28 cellular contexts compared by ENCODE assay signal in genomic region chr2:148754864-148755263, GRCh38.
"Had no signal": no experiment of that assay in that cellular context is flagged by ENCODE, and none has a peak within 500 bp of the region (broad histone marks: within the 10 kb centered on the region; RNA-seq: fewer than 3 reads in every experiment).

No MANE protein-coding gene starts in this region.

- H3K4me1 ChIP-seq: body of pancreas, esophagus muscularis mucosa had no signal

- DNase-seq: activated B cell treated with CpG ODN at 0.5 μM for 24 hours; activated CD4-positive, alpha-beta T cell treated with anti-CD3 and anti-CD28 coated beads for 48 hours; activated CD4-positive, alpha-beta T cell treated with anti-CD3 and anti-CD28 coated beads, Interleukin-2, amount 50 U/mL, for 1 hour; activated CD4-positive, alpha-beta T cell treated with anti-CD3 and anti-CD28 coated beads, Interleukin-2, amount 50 U/mL, for 48 hours; activated CD8-positive, alpha-beta memory T cell treated with anti-CD3 and anti-CD28 coated beads for 24 hours; activated CD8-positive, alpha-beta T cell treated with anti-CD3 and anti-CD28 coated beads for 36 hours; activated naive CD4-positive, alpha-beta T cell treated with anti-CD3 and anti-CD28 coated beads for 36 hours; activated naive CD8-positive, alpha-beta T cell treated with anti-CD3 and anti-CD28 coated beads for 36 hours; activated naive CD8-positive, alpha-beta T cell treated with anti-CD3 and anti-CD28 coated beads, Interleukin-2, amount 50 U/mL, for 24 hours; activated T-cell treated with anti-CD3 and anti-CD28 coated beads, Interleukin-2, amount 50 U/mL, for 48 hours; adrenal gland; amygdala; aorta; body of pancreas; caudate nucleus; cortex of kidney; dermis blood vessel endothelial cell; effector CD4-positive, alpha-beta T cell; effector memory CD8-positive, alpha-beta T cell; erythroblast; foreskin keratinocyte; gastrocnemius medialis; head of caudate nucleus; T-helper 2 cell had no signal

- H3K27ac Mint-ChIP-seq: activated B cell treated with CpG ODN at 0.5 μM for 24 hours; activated CD8-positive, alpha-beta T cell treated with anti-CD3 and anti-CD28 coated beads for 36 hours; activated naive CD4-positive, alpha-beta T cell treated with anti-CD3 and anti-CD28 coated beads for 36 hours; activated naive CD4-positive, alpha-beta T cell treated with anti-CD3 and anti-CD28 coated beads, Interleukin-2, amount 50 U/mL, for 24 hours; activated naive CD8-positive, alpha-beta T cell treated with anti-CD3 and anti-CD28 coated beads for 36 hours; activated naive CD8-positive, alpha-beta T cell treated with anti-CD3 and anti-CD28 coated beads, Interleukin-2, amount 50 U/mL, for 24 hours; effector memory CD8-positive, alpha-beta T cell had no signal

- H3K27me3 ChIP-seq: adrenal gland, body of pancreas, esophagus muscularis mucosa, foreskin keratinocyte, gastrocnemius medialis had no signal

- H3K27ac ChIP-seq: adrenal gland, body of pancreas, esophagus muscularis mucosa, foreskin keratinocyte, gastrocnemius medialis, VCaP had no signal

- H3K27me3 Mint-ChIP-seq: activated B cell treated with CpG ODN at 0.5 μM for 24 hours; activated CD8-positive, alpha-beta T cell treated with anti-CD3 and anti-CD28 coated beads for 36 hours; activated naive CD4-positive, alpha-beta T cell treated with anti-CD3 and anti-CD28 coated beads, Interleukin-2, amount 50 U/mL, for 24 hours; activated naive CD8-positive, alpha-beta T cell treated with anti-CD3 and anti-CD28 coated beads for 36 hours; activated naive CD8-positive, alpha-beta T cell treated with anti-CD3 and anti-CD28 coated beads, Interleukin-2, amount 50 U/mL, for 24 hours; effector memory CD8-positive, alpha-beta T cell had no signal

- H3K9me3 ChIP-seq: adrenal gland, body of pancreas, esophagus muscularis mucosa, gastrocnemius medialis had no signal

- H3K9me3 Mint-ChIP-seq: activated B cell treated with CpG ODN at 0.5 μM for 24 hours; activated CD8-positive, alpha-beta T cell treated with anti-CD3 and anti-CD28 coated beads for 36 hours; activated naive CD4-positive, alpha-beta T cell treated with anti-CD3 and anti-CD28 coated beads for 36 hours; activated naive CD4-positive, alpha-beta T cell treated with anti-CD3 and anti-CD28 coated beads, Interleukin-2, amount 50 U/mL, for 24 hours; activated naive CD8-positive, alpha-beta T cell treated with anti-CD3 and anti-CD28 coated beads for 36 hours; activated naive CD8-positive, alpha-beta T cell treated with anti-CD3 and anti-CD28 coated beads, Interleukin-2, amount 50 U/mL, for 24 hours; effector memory CD8-positive, alpha-beta T cell had no signal

- H3K4me3 Mint-ChIP-seq: activated B cell treated with CpG ODN at 0.5 μM for 24 hours; activated CD8-positive, alpha-beta T cell treated with anti-CD3 and anti-CD28 coated beads for 36 hours; activated naive CD4-positive, alpha-beta T cell treated with anti-CD3 and anti-CD28 coated beads for 36 hours; activated naive CD4-positive, alpha-beta T cell treated with anti-CD3 and anti-CD28 coated beads, Interleukin-2, amount 50 U/mL, for 24 hours; activated naive CD8-positive, alpha-beta T cell treated with anti-CD3 and anti-CD28 coated beads for 36 hours; activated naive CD8-positive, alpha-beta T cell treated with anti-CD3 and anti-CD28 coated beads, Interleukin-2, amount 50 U/mL, for 24 hours; effector memory CD8-positive, alpha-beta T cell had no signal

- ATAC-seq: activated CD4-positive, CD25-positive, alpha-beta regulatory T cell treated with anti-CD3 and anti-CD28 coated beads, Interleukin-2, amount 50 U/mL, for 24 hours; activated CD8-positive, alpha-beta T cell treated with anti-CD3 and anti-CD28 coated beads for 36 hours; activated naive CD8-positive, alpha-beta T cell treated with anti-CD3 and anti-CD28 coated beads, Interleukin-2, amount 50 U/mL, for 24 hours; body of pancreas; effector memory CD8-positive, alpha-beta T cell; foreskin keratinocyte; gastrocnemius medialis had no signal

- H3K36me3 ChIP-seq: adrenal gland had no signal

- H3K4me3 ChIP-seq: adrenal gland, body of pancreas, esophagus muscularis mucosa, gastrocnemius medialis had no signal
